ENCODE assay signal across 1 cellular context in the genomic region with DNA sequence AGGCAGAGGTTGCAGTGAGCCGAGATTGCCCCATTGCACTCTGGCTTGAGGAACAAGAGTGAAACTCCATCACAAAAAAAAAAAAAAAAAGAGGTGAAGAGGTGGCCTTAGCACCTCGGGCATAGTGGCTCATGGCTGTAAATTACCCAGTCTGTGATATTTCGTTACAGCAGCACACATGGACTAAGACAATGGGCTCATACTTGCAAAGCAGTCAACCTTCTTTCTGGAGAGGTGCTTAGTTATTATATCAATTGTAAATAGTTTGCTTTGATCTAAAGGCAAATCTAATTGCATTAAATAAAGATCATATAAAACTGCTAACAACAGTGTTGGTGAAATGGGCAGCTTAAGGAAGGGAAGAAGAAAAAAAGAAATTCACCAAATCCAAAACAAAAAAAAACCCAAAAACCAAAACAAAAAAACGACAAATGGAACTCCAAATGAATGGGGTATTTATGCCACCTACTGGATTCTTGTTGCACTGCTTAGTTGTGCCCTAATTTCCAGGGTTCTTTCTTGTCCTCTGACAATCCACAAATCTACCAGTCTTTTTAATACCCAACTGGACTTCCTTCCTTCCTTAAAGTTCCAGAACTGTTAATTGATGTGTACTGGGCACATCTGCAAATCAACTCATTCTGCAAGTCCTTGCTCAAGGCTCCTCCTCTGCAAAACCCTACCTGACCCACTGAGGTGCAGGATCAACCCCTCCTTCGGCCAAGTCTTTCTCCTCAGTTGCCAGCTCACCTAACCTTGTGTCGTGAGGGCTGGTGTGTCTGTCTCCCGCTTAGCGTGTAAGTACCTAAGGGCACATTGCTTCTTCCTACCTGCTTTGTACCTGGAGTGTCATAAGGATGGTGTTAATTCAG.
TF ChIP-seq lines count a peak whose summit lies in the region.

No MANE protein-coding gene starts in this region.

TF ChIP-seq in endothelial cell of umbilical vein, 7 proteins besides CTCF, POLR2A, EP300 and RAD21:
- TF ChIP-seq FOS (IDR thresholded peaks at IDR 0.05; ENCODE audit: borderline replicate concordance, insufficient read depth, low read length) = no peak
- TF ChIP-seq, protein P1, sequence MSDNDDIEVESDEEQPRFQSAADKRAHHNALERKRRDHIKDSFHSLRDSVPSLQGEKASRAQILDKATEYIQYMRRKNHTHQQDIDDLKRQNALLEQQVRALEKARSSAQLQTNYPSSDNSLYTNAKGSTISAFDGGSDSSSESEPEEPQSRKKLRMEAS (IDR thresholded peaks at IDR 0.05; ENCODE audit: insufficient read depth, insufficient read length) = no peak
- no peak for TF ChIP-seq GATA2 (IDR thresholded peaks at IDR 0.05; ENCODE audit: insufficient read depth, insufficient read length, low read depth, low read length)
- TF ChIP-seq EZH2 (IDR thresholded peaks at IDR 0.05; ENCODE audit: borderline replicate concordance, low read depth, low read length, severe bottlenecking) = no peak
- TF ChIP-seq MYC (IDR thresholded peaks at IDR 0.05; ENCODE audit: low read depth, low read length) = no peak
- no peak for TF ChIP-seq JUN (IDR thresholded peaks at IDR 0.05; ENCODE audit: borderline replicate concordance, insufficient read depth, insufficient read length, low read depth)
